ENCODE assay signal across 8 cellular contexts in the genomic region with DNA sequence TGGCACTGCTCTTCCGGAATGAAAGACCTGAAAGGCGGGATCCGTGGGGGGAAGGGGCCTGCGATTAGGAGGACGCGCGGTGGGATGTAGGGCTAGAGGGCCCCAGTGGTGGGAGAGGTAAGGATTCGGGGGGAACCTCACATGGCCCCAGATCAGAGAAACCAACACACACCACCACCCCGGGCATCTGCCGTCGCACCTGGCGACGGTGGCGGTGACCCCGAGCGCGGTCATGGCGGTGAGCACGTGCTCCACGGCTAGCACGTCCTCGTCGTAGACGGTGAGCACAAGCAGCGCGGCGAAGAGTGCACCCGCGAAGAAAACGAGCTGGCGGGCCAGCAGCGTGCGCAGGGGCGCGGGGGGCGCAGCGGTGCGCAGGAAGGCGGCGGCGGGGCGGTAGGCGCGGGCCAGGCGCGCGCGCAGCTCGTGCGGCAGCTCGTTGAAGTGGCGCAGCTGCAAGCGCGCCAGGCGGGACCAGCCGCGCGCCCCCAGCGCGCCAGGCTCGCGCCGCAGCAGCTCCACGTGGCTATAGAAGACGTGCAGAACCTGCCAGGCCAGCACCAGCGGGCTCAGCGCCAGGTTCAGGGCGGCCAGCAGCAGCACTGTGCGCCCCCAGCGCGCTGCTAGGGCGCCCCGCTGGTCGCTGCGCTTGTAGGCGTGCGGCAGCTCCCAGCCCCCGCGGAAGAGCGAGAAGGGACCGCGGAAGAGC. TPM values are rescaled to one million over a fixed set of nuclear protein-coding genes. Genes with fewer than 3 reads are reported as not detected.
DNase-seq lines count a peak whose midpoint lies in the region; ATAC-seq and TF ChIP-seq lines count a peak whose summit lies in the region.

No MANE protein-coding gene starts in this region.

- H3K9me3 Mint-ChIP-seq in progenitor cell of endocrine pancreas (ENCODE audit: low read depth), result no peaks in the 10 kb centered on the region

- H3K27ac Mint-ChIP-seq in progenitor cell of endocrine pancreas, result no peak overlapping the region

- peak; percentile 54 for DNase-seq in activated T-cell treated with anti-CD3 and anti-CD28 coated beads for 48 hours (ENCODE audit: low read depth)
- no peak for DNase-seq in activated T-cell treated with anti-CD3 and anti-CD28 coated beads for 4 hours
- DNase-seq in activated CD4-positive, alpha-beta T cell treated with anti-CD3 and anti-CD28 coated beads for 48 hours, result peak; percentile 55
- DNase-seq in progenitor cell of endocrine pancreas (ENCODE audit: low spot score, unreplicated experiment), result no peak
- DNase-seq in sciatic nerve (ENCODE audit: low spot score), result no peak
- no peak for DNase-seq in NCI-H2081 (lab: John Stamatoyannopoulos, UW)
- DNase-seq in NOMO-1 treated with DMSO at 0.1 percent for 48 hours (lab: John Stamatoyannopoulos, UW; ENCODE audit: unreplicated experiment), result no peak

- H3K27me3 Mint-ChIP-seq in progenitor cell of endocrine pancreas, result peaks cover 87% of the 10 kb centered on the region

- no peak for TF ChIP-seq CTCF in progenitor cell of endocrine pancreas (IDR thresholded peaks at IDR 0.05; ENCODE audit: unreplicated experiment)

- no peaks in the 10 kb centered on the region for H3K36me3 Mint-ChIP-seq in progenitor cell of endocrine pancreas (ENCODE audit: insufficient read depth)

- ATAC-seq in esophagus mucosa (peak; percentile 47), sciatic nerve (no peak)

- H3K4me1 Mint-ChIP-seq in progenitor cell of endocrine pancreas (ENCODE audit: low read depth), result peaks cover 5% of the 10 kb centered on the region

- intact Hi-C loops in sciatic nerve (cut with DNase I), result no loop called here

- H3K4me3 Mint-ChIP-seq in progenitor cell of endocrine pancreas (ENCODE audit: low read depth), result peak overlapping the region; percentile 57

RNA-seq across cellular contexts. Expression of a gene that starts 5.7 kb away (rescaled TPM):
- total RNA-seq in esophagus mucosa (16.7 TPM), progenitor cell of endocrine pancreas (0.58 and 0.79 TPM in 2 replicates), sciatic nerve (0.67 TPM)

RNA-seq across cellular contexts. Expression of a gene that starts 9.7 kb away (rescaled TPM):
- total RNA-seq in esophagus mucosa (25.1 TPM), progenitor cell of endocrine pancreas (36.0 and 36.2 TPM in 2 replicates), sciatic nerve (32.8 TPM)

RNA-seq across cellular contexts. Expression of a gene that starts 27.8 kb away (rescaled TPM):
- 3.1 TPM for total RNA-seq in esophagus mucosa
- total RNA-seq in progenitor cell of endocrine pancreas, result 0.74 and 1.1 TPM in 2 replicates
- total RNA-seq in sciatic nerve, result 26.6 TPM

RNA-seq across cellular contexts. Expression of a gene that starts 29.8 kb away (rescaled TPM):
- total RNA-seq in esophagus mucosa (0.52 TPM), progenitor cell of endocrine pancreas (3.5 and 5.1 TPM in 2 replicates), sciatic nerve (4.7 TPM)

RNA-seq across cellular contexts. Expression of a gene that starts 39.1 kb away (rescaled TPM):
- total RNA-seq in esophagus mucosa, result 11.4 TPM
- 22.6 and 24.9 TPM in 2 replicates for total RNA-seq in progenitor cell of endocrine pancreas
- 5.7 TPM for total RNA-seq in sciatic nerve

Comparison
In these comparisons a context has a peak if more than half of its experiments do, and no peak if none do; other contexts are left out.
1. DNase-seq: peak in activated T-cell treated with anti-CD3 and anti-CD28 coated beads for 48 hours (single experiment) and activated CD4-positive, alpha-beta T cell treated with anti-CD3 and anti-CD28 coated beads for 48 hours (single experiment); none in activated T-cell treated with anti-CD3 and anti-CD28 coated beads for 4 hours (single experiment), progenitor cell of endocrine pancreas (single experiment), sciatic nerve (single experiment), NCI-H2081 (0 of 2) and NOMO-1 treated with DMSO at 0.1 percent for 48 hours (single experiment).